26 cellular contexts compared by ENCODE assay signal in the genomic region with DNA sequence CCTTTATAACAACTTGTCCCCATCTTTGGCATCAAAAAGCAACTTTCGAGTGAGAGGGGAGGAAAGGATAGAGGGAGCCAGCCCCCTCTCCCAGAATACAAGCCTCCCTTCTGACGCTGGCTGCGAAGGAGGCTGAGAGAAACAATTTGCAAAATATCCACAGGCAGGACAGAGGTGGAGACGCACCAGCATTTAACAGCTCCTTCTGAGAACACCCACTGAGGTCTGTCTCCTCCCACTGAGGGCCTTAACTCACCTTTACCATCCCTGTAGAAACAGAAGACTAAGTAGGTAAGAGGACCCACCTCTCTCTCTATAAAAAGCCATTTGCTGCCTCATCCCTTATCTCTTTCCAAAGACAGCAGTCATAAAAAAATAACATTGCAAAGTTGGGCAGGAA.
"Had no signal": no experiment of that assay in that cellular context is flagged by ENCODE, and none has a peak within 500 bp of the region (broad histone marks: within the 10 kb centered on the region; RNA-seq: fewer than 3 reads in every experiment).

No MANE protein-coding gene starts in this region.

- H3K9me3 ChIP-seq: esophagus squamous epithelium, heart right ventricle, left lung, mucosa of descending colon, right lobe of liver, suprapubic skin, vagina had no signal

- FAIRE-seq: colon, endothelial cell of umbilical vein, small intestine had no signal

- H3K9me3 Mint-ChIP-seq: mesothelial cell of epicardium; naive B cell; natural killer cell treated with Interleukin-12 subunit alpha and Interleukin-12 subunit beta and Interleukin-15 and Interleukin-18, amount 100 ng/mL, for 72 hours; neural crest cell; stimulated activated naive B cell treated with anti-CD40 and anti-IgM and Interleukin-4, amounts not matched to agents 10 μg/mL and 1 μg/mL and 100 μg/mL, for 72 hours; stimulated activated naive CD8-positive, alpha-beta T cell treated with anti-CD3 and anti-CD28 coated beads, Interleukin-15, Interleukin-2, amounts not matched to agents 100 ng/mL and 50 ng/mL, for 24 hours had no signal

- H3K4me3 ChIP-seq: esophagus squamous epithelium, heart right ventricle, left lung, mucosa of descending colon, right lobe of liver, suprapubic skin, vagina had no signal

- H3K27me3 ChIP-seq: right lobe of liver, vagina had no signal

- DNase-seq: effector CD8-positive, alpha-beta T cell; esophagus squamous epithelium; foreskin melanocyte; glutamatergic neuron; heart right ventricle; left cardiac atrium; left lung; mesenchymal stem cell; mucosa of descending colon; naive B cell; right lobe of liver; small intestine; stimulated activated CD4-positive, alpha-beta T cell treated with anti-CD3 and anti-CD28 coated beads, Interleukin-15, amount 100 ng/mL, for 24 hours; stimulated activated CD4-positive, alpha-beta T cell treated with anti-CD3 and anti-CD28 coated beads, Interleukin-2, amount 100 ng/mL, for 48 hours; stimulated activated naive B cell treated with anti-CD40 and anti-IgM and Interleukin-4, amounts not matched to agents 10 μg/mL and 1 μg/mL and 100 μg/mL, for 72 hours; trophoblast cell had no signal

- H3K27ac ChIP-seq: esophagus squamous epithelium, heart right ventricle, left lung, parathyroid adenoma, right lobe of liver, suprapubic skin, vagina had no signal

- ATAC-seq: heart right ventricle; left cardiac atrium; left lung; mucosa of descending colon; natural killer cell treated with Interleukin-12 subunit alpha and Interleukin-12 subunit beta and Interleukin-15 and Interleukin-18, amount 100 ng/mL, for 72 hours; right lobe of liver; stimulated activated naive B cell treated with anti-CD40 and anti-IgM and Interleukin-4, amounts not matched to agents 10 μg/mL and 1 μg/mL and 100 μg/mL, for 72 hours had no signal

- H3K27ac Mint-ChIP-seq: mesothelial cell of epicardium; natural killer cell treated with Interleukin-12 subunit alpha and Interleukin-12 subunit beta and Interleukin-15 and Interleukin-18, amount 100 ng/mL, for 72 hours; progenitor cell of endocrine pancreas; stimulated activated naive B cell treated with anti-CD40 and anti-IgM and Interleukin-4, amounts not matched to agents 10 μg/mL and 1 μg/mL and 100 μg/mL, for 72 hours; stimulated activated naive CD8-positive, alpha-beta T cell treated with anti-CD3 and anti-CD28 coated beads, Interleukin-15, Interleukin-2, amounts not matched to agents 100 ng/mL and 50 ng/mL, for 24 hours had no signal

- H3K36me3 ChIP-seq: esophagus squamous epithelium, heart right ventricle, left lung, right lobe of liver, suprapubic skin, vagina had no signal

- H3K4me1 Mint-ChIP-seq: neural crest cell had no signal

- H3K4me3 Mint-ChIP-seq: mesothelial cell of epicardium; naive B cell; natural killer cell treated with Interleukin-12 subunit alpha and Interleukin-12 subunit beta and Interleukin-15 and Interleukin-18, amount 100 ng/mL, for 72 hours; neural crest cell; stimulated activated naive B cell treated with anti-CD40 and anti-IgM and Interleukin-4, amounts not matched to agents 10 μg/mL and 1 μg/mL and 100 μg/mL, for 72 hours; stimulated activated naive CD8-positive, alpha-beta T cell treated with anti-CD3 and anti-CD28 coated beads, Interleukin-15, Interleukin-2, amounts not matched to agents 100 ng/mL and 50 ng/mL, for 24 hours had no signal

- H3K36me3 Mint-ChIP-seq: mesothelial cell of epicardium; naive B cell; natural killer cell treated with Interleukin-12 subunit alpha and Interleukin-12 subunit beta and Interleukin-15 and Interleukin-18, amount 100 ng/mL, for 72 hours; stimulated activated naive B cell treated with anti-CD40 and anti-IgM and Interleukin-4, amounts not matched to agents 10 μg/mL and 1 μg/mL and 100 μg/mL, for 72 hours had no signal
